ENCODE assay signal across 7 cellular contexts in the genomic region with DNA sequence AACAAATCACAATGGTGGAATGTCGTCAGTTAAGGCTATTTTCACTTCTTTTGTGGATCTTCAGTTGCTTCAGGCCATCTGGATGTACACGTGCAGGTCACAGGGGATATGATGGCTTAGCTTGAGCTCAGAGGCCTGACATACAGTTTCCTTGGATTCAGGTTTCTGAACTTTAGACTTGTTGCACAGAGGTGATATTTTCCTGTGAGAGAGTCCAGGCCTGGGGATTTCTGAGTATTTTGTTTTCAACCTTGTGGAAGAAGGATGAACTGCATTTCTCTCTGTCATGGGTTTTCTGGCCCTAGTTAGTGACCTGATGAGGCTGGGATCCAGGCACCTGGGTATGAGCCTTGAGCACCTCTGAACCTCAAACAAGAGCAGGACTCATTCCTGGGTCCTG. TPM values are rescaled to one million over a fixed set of nuclear protein-coding genes. Genes with fewer than 3 reads are reported as not detected.
DNase-seq lines count a peak whose midpoint lies in the region; ATAC-seq and TF ChIP-seq lines count a peak whose summit lies in the region.
"Not testable (repeated sequence)": the region's sequence is repeated elsewhere in the genome, so short reads cannot be mapped to it uniquely, and the experiment has no call there.

No MANE protein-coding gene starts in this region.

- not testable (repeated sequence) for H2BK15ac ChIP-seq in H9 (ENCODE audit: low read depth, low read length)

- not testable (repeated sequence) for H3T11ph ChIP-seq in H9 (ENCODE audit: low read length)

- WGBS in H9 (ENCODE audit: extremely low coverage, insufficient read length, low lambda C conversion rate): no CpG with 5 or more reads among the region's 2 CpGs

- H3K4me2 ChIP-seq in H9 (ENCODE audit: insufficient read depth, insufficient read length, low read length); OCI-LY7 (ENCODE audit: low read length): not testable (repeated sequence)

- H2BK12ac ChIP-seq in H9 (ENCODE audit: insufficient read length, low read depth, low read length): not testable (repeated sequence)

- H4K20me1 ChIP-seq in H9 (ENCODE audit: control insufficient read depth, insufficient read depth, insufficient read length); OCI-LY7 (ENCODE audit: insufficient read depth, low read length): not testable (repeated sequence)

- not testable (repeated sequence) for H3K4me3 ChIP-seq in BE2C (ENCODE audit: low read depth, low read length); GM12864 (ENCODE audit: low read depth, low read length); OCI-LY7 (ENCODE audit: low read depth, low read length, poor library complexity, severe bottlenecking)

- H3K36me3 Mint-ChIP-seq in H9 (ENCODE audit: insufficient read depth in 1 of 3, low read depth in 3 of 3); WTC11; endothelial cell (ENCODE audit: low read depth, unreplicated experiment); mesothelial cell of epicardium: not testable (repeated sequence)

- 0 out of 2 replicates have a peak, but pooled peaks have one; percentile 8 for TF ChIP-seq CTCF in BE2C (IDR thresholded peaks at IDR 0.05; ENCODE audit: low read depth, low read length)
- TF ChIP-seq CTCF in GM12864 (IDR thresholded peaks at IDR 0.05; ENCODE audit: low read depth, low read length, missing control alignments): peak; percentile 34
- peak; percentile 36; the same call in 2 of the 3 replicates for TF ChIP-seq CTCF in H9 (conservative IDR thresholded peaks at IDR 0.05)
- 0 out of 2 replicates have a peak, but pooled peaks have one; percentile 17 for TF ChIP-seq CTCF in OCI-LY7 (conservative IDR thresholded peaks at IDR 0.05; ENCODE audit: low read length)
- TF ChIP-seq CTCF in WTC11 (IDR thresholded peaks at IDR 0.05): not testable (repeated sequence)
- TF ChIP-seq CTCF in endothelial cell (IDR thresholded peaks at IDR 0.05; ENCODE audit: unreplicated experiment): peak; percentile 52
- peak; percentile 38 for TF ChIP-seq CTCF in mesothelial cell of epicardium (IDR thresholded peaks at IDR 0.05; ENCODE audit: unreplicated experiment)

- H3K23me2 ChIP-seq in H9 (ENCODE audit: insufficient read length, low read depth, low read length, poor library complexity, severe bottlenecking): not testable (repeated sequence)

- not testable (repeated sequence) for H3K4ac ChIP-seq in H9 (ENCODE audit: low read depth, low read length)

- H2BK120ac ChIP-seq in H9 (ENCODE audit: low read depth, low read length, poor library complexity, severe bottlenecking): not testable (repeated sequence)

- not testable (repeated sequence) for H2BK5ac ChIP-seq in H9 (ENCODE audit: insufficient read length, low read length)

- intact Hi-C loops in OCI-LY7 (cut with micrococcal nuclease; ENCODE audit: unreplicated experiment): not testable (repeated sequence)

- not testable (repeated sequence) for H3K4me1 ChIP-seq in BE2C; H9 (ENCODE audit: insufficient read depth, low read length); OCI-LY7 (ENCODE audit: insufficient read depth, low read length, poor library complexity, severe bottlenecking)

- not testable (repeated sequence) for H3K9me3 ChIP-seq in BE2C; H9 (ENCODE audit: control insufficient read depth, low read depth, low read length); OCI-LY7 (ENCODE audit: low read length)

- H3K36me3 ChIP-seq in BE2C; OCI-LY7 (ENCODE audit: insufficient read depth, low read length): not testable (repeated sequence)

- not testable (repeated sequence) for H4K8ac ChIP-seq in H9 (replicated peaks; ENCODE audit: insufficient read length, low read depth, low read length)

- ATAC-seq in WTC11: peak; percentile 76

- H3K4me1 Mint-ChIP-seq in H9 (peaks cover 13 to 15% of the 10 kb centered on the region in 2 experiments), WTC11 (peaks cover 11% of the 10 kb centered on the region)
- H3K4me1 Mint-ChIP-seq in endothelial cell (ENCODE audit: unreplicated experiment); mesothelial cell of epicardium: not testable (repeated sequence)

- H3K27ac Mint-ChIP-seq in H9; WTC11; endothelial cell (ENCODE audit: unreplicated experiment); mesothelial cell of epicardium: not testable (repeated sequence)

- CTCF ChIA-PET in OCI-LY7 (lab: Charles Lee; ENCODE audit: unreplicated experiment); WTC11 (lab: Charles Lee): not testable (repeated sequence)

- not testable (repeated sequence) for BruUV-seq in OCI-LY7 (replicated peaks; lab: Mats Ljungman, UMichigan)

- H3K56ac ChIP-seq in H9 (ENCODE audit: insufficient read length, low read depth, low read length): not testable (repeated sequence)

- not testable (repeated sequence) for H2BK20ac ChIP-seq in H9 (ENCODE audit: low read depth, low read length, poor library complexity, severe bottlenecking)

- H2AK5ac ChIP-seq in H9 (ENCODE audit: insufficient read length, low read length): not testable (repeated sequence)

- not testable (repeated sequence) for H3K18ac ChIP-seq in H9 (ENCODE audit: insufficient read length, low read depth, low read length)

- H3K79me2 ChIP-seq in H9 (ENCODE audit: insufficient read depth, low read length); OCI-LY7 (ENCODE audit: insufficient read depth, low read depth, low read length): not testable (repeated sequence)

- not testable (repeated sequence) for H3K23ac ChIP-seq in H9 (ENCODE audit: insufficient read length, low read depth, low read length)

- not testable (repeated sequence) for H3K9me2 ChIP-seq in OCI-LY7 (ENCODE audit: insufficient read depth, low read length)

- H4K91ac ChIP-seq in H9 (ENCODE audit: insufficient read length, low read depth, low read length): not testable (repeated sequence)

- not testable (repeated sequence) for H3K27me3 Mint-ChIP-seq in H9 (ENCODE audit: low read depth); WTC11 (ENCODE audit: low read depth); endothelial cell (ENCODE audit: unreplicated experiment)
- H3K27me3 Mint-ChIP-seq in mesothelial cell of epicardium (ENCODE audit: low read depth): peaks cover 12% of the 10 kb centered on the region

- POLR2A ChIA-PET in OCI-LY7 (lab: Charles Lee): interaction anchor here (1.1 kb wide), 1 partner anchor 36 kb away, joined by 4 read pairs; no protein-coding TSS in a partner anchor
- POLR2A ChIA-PET in WTC11 (lab: Charles Lee): not testable (repeated sequence)

- not testable (repeated sequence) for H3K14ac ChIP-seq in H9 (ENCODE audit: insufficient read depth, low read length)

- H3K27ac ChIP-seq in H9 (ENCODE audit: insufficient read length, low read depth, low read length); OCI-LY7 (ENCODE audit: low read depth, low read length, poor library complexity, severe bottlenecking): not testable (repeated sequence)

- not testable (repeated sequence) for H3K4me3 Mint-ChIP-seq in H9; WTC11; endothelial cell (ENCODE audit: unreplicated experiment); mesothelial cell of epicardium

- not testable (repeated sequence) for DNase-seq in BE2C; GM12864 (ENCODE audit: low read depth); H9; OCI-LY7 (ENCODE audit: low spot score); WTC11 (ENCODE audit: low spot score); endothelial cell (ENCODE audit: low spot score); mesothelial cell of epicardium (ENCODE audit: low spot score in 2 of 2, unreplicated experiment in 2 of 2)

- not testable (repeated sequence) for H4K5ac ChIP-seq in H9 (ENCODE audit: insufficient read length, low read depth, low read length)

- not testable (repeated sequence) for H3K9me3 Mint-ChIP-seq in H9; WTC11; endothelial cell (ENCODE audit: unreplicated experiment)
- H3K9me3 Mint-ChIP-seq in mesothelial cell of epicardium: peaks cover 16% of the 10 kb centered on the region

- not testable (repeated sequence) for H2AFZ ChIP-seq in H9 (ENCODE audit: low read length); OCI-LY7 (ENCODE audit: low read length)

- H3K9ac ChIP-seq in H9 (ENCODE audit: extremely low read depth, insufficient read length, low read length): not testable (repeated sequence)

- not testable (repeated sequence) for H3K79me1 ChIP-seq in H9 (ENCODE audit: insufficient read depth, low read depth, low read length, poor library complexity, severe bottlenecking)

- H3K27me3 ChIP-seq in BE2C; H9 (ENCODE audit: insufficient read depth, low read length): not testable (repeated sequence)

RNA-seq across cellular contexts. Expression of a gene that starts 44.9 kb away (rescaled TPM):
- polyA plus RNA-seq in BE2C (2012; ENCODE audit: insufficient read depth, insufficient read length, low read depth): 36.4 TPM
- 57.3 and 61.4 TPM in 2 replicates for total RNA-seq in H9 (2021)
- 51.1 and 56.6 TPM in 2 replicates for total RNA-seq in OCI-LY7 (2014; rRNA removed; shearing (Covaris generic))
- total RNA-seq in OCI-LY7 (2022): 68.7 and 75.7 TPM in 2 replicates
- total RNA-seq in WTC11 (2021): 41.7 to 48.0 TPM (median 41.8 TPM) in 3 replicates
- total RNA-seq in endothelial cell (ENCODE audit: unreplicated experiment): 41.8 TPM
- total RNA-seq in mesothelial cell of epicardium: 42.8 to 43.4 TPM (median 43.3 TPM) in 3 replicates
